Comparison of ENCODE assay signal across 8 cellular contexts in the genomic region with DNA sequence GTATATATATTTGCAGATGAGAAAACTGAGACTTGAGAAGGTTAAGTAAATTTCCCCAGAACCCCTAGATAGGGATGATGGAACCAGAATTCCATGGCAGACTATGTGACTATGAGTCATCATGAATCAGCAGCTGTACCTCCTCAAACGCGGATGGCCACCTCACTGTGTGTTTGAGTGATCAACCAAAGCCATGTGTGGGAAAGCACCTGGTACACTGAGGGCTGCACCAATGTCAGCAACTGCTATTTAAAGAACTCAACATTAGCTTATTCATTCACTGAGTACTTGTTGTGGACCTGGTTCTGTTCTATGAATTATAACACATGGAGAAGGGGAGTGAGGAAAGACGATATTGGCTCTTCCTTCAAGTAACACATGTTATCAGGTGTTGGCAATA.
DNase-seq lines count a peak whose midpoint lies in the region; ATAC-seq and TF ChIP-seq lines count a peak whose summit lies in the region.

No MANE protein-coding gene starts in this region.

- H3K27ac Mint-ChIP-seq in Calu3 (ENCODE audit: unreplicated experiment): peak overlapping the region; percentile 61
- H3K27ac Mint-ChIP-seq in effector memory CD8-positive, alpha-beta T cell: no peak overlapping the region

- in situ Hi-C loops in HAP-1 (cut with MboI; ENCODE audit: low sequenced_read_pairs): no loop called here

- H3K9me3 ChIP-seq in tibial nerve (no peaks in the 10 kb centered on the region), HAP-1 (no peaks in the 10 kb centered on the region; the same call in 1 of the 2 replicates)

- peak; percentile 64 for ATAC-seq in GM21526 (IDR thresholded peaks at IDR 0.05; ENCODE audit: low FRiP score, unreplicated experiment)
- no peak for ATAC-seq in effector memory CD8-positive, alpha-beta T cell (replicated peaks)
- no peak for ATAC-seq in stimulated activated naive CD8-positive, alpha-beta T cell treated with anti-CD3 and anti-CD28 coated beads, Interleukin-15, Interleukin-2, amounts not matched to agents 100 U/mL and 50 U/mL, for 24 hours

- 71 to 72% methylated on average over 3 of the region's 3 CpGs for WGBS in tibial nerve, 2 donors

- no peaks in the 10 kb centered on the region for H3K4me1 ChIP-seq in tibial nerve
- H3K4me1 ChIP-seq in HAP-1: peaks cover 3% of the 10 kb centered on the region; the same call in 1 of the 2 replicates

- H3K27me3 ChIP-seq in tibial nerve (no peaks in the 10 kb centered on the region), HAP-1 (ENCODE audit: low read depth) (no peaks in the 10 kb centered on the region)

- peak; percentile 56 for DNase-seq in Calu3
- DNase-seq in HPDE6-E6E7 (ENCODE audit: extremely low spot score): peak; percentile 66
- peak; percentile 99 for DNase-seq in epithelial cell of proximal tubule (ENCODE audit: low read depth)
- no peak for DNase-seq in tibial nerve (ENCODE audit: low spot score in 2 of 2)
- no peak for DNase-seq in HAP-1 (ENCODE audit: low spot score in 2 of 2)
- DNase-seq in effector memory CD8-positive, alpha-beta T cell: no peak
- DNase-seq in stimulated activated naive CD8-positive, alpha-beta T cell treated with anti-CD3 and anti-CD28 coated beads, Interleukin-15, Interleukin-2, amounts not matched to agents 100 U/mL and 50 U/mL, for 24 hours: no peak

- H3K36me3 ChIP-seq in tibial nerve (no peaks in the 10 kb centered on the region), HAP-1 (replicated peaks) (no peaks in the 10 kb centered on the region)

- H3K4me3 Mint-ChIP-seq in Calu3 (ENCODE audit: low read depth, unreplicated experiment): no peak overlapping the region
- no peak overlapping the region for H3K4me3 Mint-ChIP-seq in effector memory CD8-positive, alpha-beta T cell

- intact Hi-C loops in Calu3 (cut with micrococcal nuclease; ENCODE audit: unreplicated experiment): no loop called here

- peaks cover 12% of the 10 kb centered on the region for H3K36me3 Mint-ChIP-seq in Calu3 (ENCODE audit: insufficient read depth, unreplicated experiment)
- no peaks in the 10 kb centered on the region for H3K36me3 Mint-ChIP-seq in effector memory CD8-positive, alpha-beta T cell (ENCODE audit: insufficient read depth)

- peaks cover 34% of the 10 kb centered on the region for H3K4me1 Mint-ChIP-seq in Calu3 (ENCODE audit: low read depth, unreplicated experiment)
- no peaks in the 10 kb centered on the region for H3K4me1 Mint-ChIP-seq in effector memory CD8-positive, alpha-beta T cell (ENCODE audit: low read depth in 2 of 2)

- no peak overlapping the region for H3K27ac ChIP-seq in tibial nerve

- H3K4me3 ChIP-seq in epithelial cell of proximal tubule (ENCODE audit: low read depth, low read length) (no peak overlapping the region), tibial nerve (no peak overlapping the region), HAP-1 (no peak overlapping the region)

- no peak for TF ChIP-seq CTCF in Calu3 (IDR thresholded peaks at IDR 0.05; ENCODE audit: unreplicated experiment)
- TF ChIP-seq CTCF in epithelial cell of proximal tubule (conservative IDR thresholded peaks at IDR 0.05; ENCODE audit: low read depth, low read length): no peak
- no peak for TF ChIP-seq CTCF in tibial nerve (IDR thresholded peaks at IDR 0.05)

- no peak for TF ChIP-seq EP300 in tibial nerve (IDR thresholded peaks at IDR 0.05)

- peaks cover 2% of the 10 kb centered on the region for H3K9me3 Mint-ChIP-seq in Calu3 (ENCODE audit: low read depth, unreplicated experiment)
- peaks cover 2 to 6% of the 10 kb centered on the region in 2 donors for H3K9me3 Mint-ChIP-seq in effector memory CD8-positive, alpha-beta T cell

- TF ChIP-seq POLR2A in tibial nerve (IDR thresholded peaks at IDR 0.05): no peak

- no peaks in the 10 kb centered on the region for H3K27me3 Mint-ChIP-seq in Calu3 (ENCODE audit: unreplicated experiment)
- no peaks in the 10 kb centered on the region for H3K27me3 Mint-ChIP-seq in effector memory CD8-positive, alpha-beta T cell

- BruUV-seq in Calu3 (replicated peaks; lab: Mats Ljungman, UMichigan): no TSS peak

- CTCF ChIA-PET in Calu3 (lab: Charles Lee): no interaction called here

Comparison
In these comparisons a context has a peak if more than half of its experiments do, and no peak if none do; other contexts are left out.
1. DNase-seq: peak in Calu3 (single experiment), HPDE6-E6E7 (single experiment) and epithelial cell of proximal tubule (single experiment); none in tibial nerve (0 of 2), HAP-1 (0 of 2), effector memory CD8-positive, alpha-beta T cell (0 of 3) and stimulated activated naive CD8-positive, alpha-beta T cell treated with anti-CD3 and anti-CD28 coated beads, Interleukin-15, Interleukin-2, amounts not matched to agents 100 U/mL and 50 U/mL, for 24 hours (single experiment).